20 cellular contexts compared by ENCODE assay signal in genomic region chr1:216076751-216077150, GRCh38.
DNase-seq lines count a peak whose midpoint lies in the region; ATAC-seq lines count a peak whose summit lies in the region.
"Had no signal": no experiment of that assay in that cellular context is flagged by ENCODE, and none has a peak within 500 bp of the region (broad histone marks: within the 10 kb centered on the region; RNA-seq: fewer than 3 reads in every experiment).

No MANE protein-coding gene starts in this region.

- H3K36me3 Mint-ChIP-seq in T-helper 17 cell (ENCODE audit: low read depth) = no peaks in the 10 kb centered on the region
- H3K36me3 Mint-ChIP-seq: CD4-positive, CD25-positive, alpha-beta regulatory T cell; CD8-positive, alpha-beta T cell had no signal

- H3K36me3 ChIP-seq in mesenchymal stem cell (ENCODE audit: control insufficient read depth in 1 of 2, insufficient read depth in 2 of 2, low read depth in 1 of 2, low read length in 2 of 2) = no peaks in the 10 kb centered on the region
- H3K36me3 ChIP-seq: BLaER1 had no signal

- H3K27me3 Mint-ChIP-seq in T-helper 17 cell = no peaks in the 10 kb centered on the region
- H3K27me3 Mint-ChIP-seq: B cell; CD4-positive, CD25-positive, alpha-beta regulatory T cell had no signal

- no peak overlapping the region for H2BK120ac ChIP-seq in mesenchymal stem cell (ENCODE audit: low read depth, low read length)

- H4K8ac ChIP-seq in mesenchymal stem cell (ENCODE audit: low read length) = no peak overlapping the region

- no peak overlapping the region for H2BK15ac ChIP-seq in mesenchymal stem cell (ENCODE audit: low read depth, poor library complexity, severe bottlenecking)

- H3K23ac ChIP-seq in mesenchymal stem cell (ENCODE audit: low read length in 2 of 2) = no peak overlapping the region

- H3K4me2 ChIP-seq in mesenchymal stem cell (ENCODE audit: low read length, poor library complexity, severe bottlenecking) = no peak overlapping the region
- H3K4me2 ChIP-seq: BLaER1 had no signal

- DNase-seq in COLO829 (ENCODE audit: low spot score) = peak; percentile 79
- peak; percentile 98 for DNase-seq in SK-MEL-5 (ENCODE audit: low read depth, low spot score)
- DNase-seq in foreskin melanocyte = peak; percentile 45
- DNase-seq in mesenchymal stem cell = no peak
- DNase-seq in putamen (ENCODE audit: low spot score) = no peak
- no peak for DNase-seq in T-helper 17 cell
- DNase-seq: Calu3; CD4-positive, CD25-positive, alpha-beta regulatory T cell; CD8-positive, alpha-beta T cell; DMS53; DMS79 treated with DMSO at 0.1 percent for 48 hours; GF-D8; GM23248; H9 had no signal

- no peaks in the 10 kb centered on the region for H3K79me1 ChIP-seq in mesenchymal stem cell (replicated peaks; ENCODE audit: low read length, poor library complexity, severe bottlenecking)

- no peak overlapping the region for H4K91ac ChIP-seq in mesenchymal stem cell (ENCODE audit: low read length)

- H3K4ac ChIP-seq in mesenchymal stem cell (ENCODE audit: low read depth in 1 of 2, low read length in 2 of 2) = no peak overlapping the region

- no peak overlapping the region for H2AFZ ChIP-seq in mesenchymal stem cell (ENCODE audit: low read depth, low read length)
- H2AFZ ChIP-seq: GM23248 had no signal

- H3K4me3 Mint-ChIP-seq in T-helper 17 cell = no peak overlapping the region
- H3K4me3 Mint-ChIP-seq: B cell; CD8-positive, alpha-beta T cell; H9 had no signal

- no peaks in the 10 kb centered on the region for H3K4me1 Mint-ChIP-seq in T-helper 17 cell
- H3K4me1 Mint-ChIP-seq: B cell; CD4-positive, CD25-positive, alpha-beta regulatory T cell had no signal

- H3K27ac ChIP-seq in mesenchymal stem cell (ENCODE audit: low read length, poor library complexity, severe bottlenecking) = no peak overlapping the region
- H3K27ac ChIP-seq: 22Rv1, BLaER1, C4-2B, GM23248 had no signal

- no peak overlapping the region for H3K9ac ChIP-seq in mesenchymal stem cell (ENCODE audit: low read length)
- H3K9ac ChIP-seq: BLaER1, GM23248 had no signal

- no peak overlapping the region for H3K14ac ChIP-seq in mesenchymal stem cell (ENCODE audit: low read length in 2 of 2)

- H3K9me3 ChIP-seq in mesenchymal stem cell (ENCODE audit: control insufficient read depth, low read length) (no peaks in the 10 kb centered on the region), T-helper 17 cell (ENCODE audit: control insufficient read depth, low read length, poor library complexity, severe bottlenecking) (no peaks in the 10 kb centered on the region)
- H3K9me3 ChIP-seq: BLaER1 had no signal

- H2BK5ac ChIP-seq in mesenchymal stem cell (ENCODE audit: low read depth, low read length, poor library complexity, severe bottlenecking) = no peak overlapping the region

- H3K4me3 ChIP-seq in mesenchymal stem cell (ENCODE audit: insufficient read depth in 1 of 2, low read depth in 1 of 2, low read length in 2 of 2) = no peak overlapping the region
- H3K4me3 ChIP-seq: BLaER1, GM23248 had no signal

- no peaks in the 10 kb centered on the region for H3K27me3 ChIP-seq in mesenchymal stem cell (ENCODE audit: control insufficient read depth in 1 of 2, insufficient read depth in 1 of 2, low read length in 2 of 2)
- H3K27me3 ChIP-seq: BLaER1 had no signal

- no peak overlapping the region for H2BK12ac ChIP-seq in mesenchymal stem cell (ENCODE audit: low read length in 2 of 2)

- H3K18ac ChIP-seq in mesenchymal stem cell (ENCODE audit: low read depth in 1 of 2, low read length in 2 of 2) = no peak overlapping the region

- in situ Hi-C loops in SK-MEL-5 (cut with HindIII; ENCODE audit: low pct_unique_long_range_greater_than_20kb, low sequenced_read_pairs) = no loop called here

- no peak for ATAC-seq in T-helper 17 cell
- no peak for ATAC-seq in HG02610 (IDR thresholded peaks at IDR 0.05; ENCODE audit: unreplicated experiment)
- ATAC-seq: CD8-positive, alpha-beta T cell; HCT116 had no signal

- peak overlapping the region; percentile 39 for H2AK5ac ChIP-seq in mesenchymal stem cell (ENCODE audit: low read length, severe bottlenecking)

- no peak overlapping the region for H3K27ac Mint-ChIP-seq in T-helper 17 cell
- H3K27ac Mint-ChIP-seq: B cell; CD4-positive, CD25-positive, alpha-beta regulatory T cell; CD8-positive, alpha-beta T cell; H9 had no signal

- peaks cover 4% of the 10 kb centered on the region for H3K4me1 ChIP-seq in mesenchymal stem cell (ENCODE audit: control insufficient read depth, insufficient read depth, low read depth, low read length)
- H3K4me1 ChIP-seq: BLaER1 had no signal

- 95% methylated on average over 2 of the region's 2 CpGs for whole genome bisulfite sequencing in mesenchymal stem cell

Comparison
In these comparisons a context has a peak if more than half of its experiments do, and no peak if none do; other contexts are left out.
1. DNase-seq: peak in COLO829 (single experiment), SK-MEL-5 (single experiment) and foreskin melanocyte (single experiment); none in mesenchymal stem cell (single experiment), putamen (single experiment) and T-helper 17 cell (0 of 3).